23 cellular contexts compared by ENCODE assay signal in the genomic region with DNA sequence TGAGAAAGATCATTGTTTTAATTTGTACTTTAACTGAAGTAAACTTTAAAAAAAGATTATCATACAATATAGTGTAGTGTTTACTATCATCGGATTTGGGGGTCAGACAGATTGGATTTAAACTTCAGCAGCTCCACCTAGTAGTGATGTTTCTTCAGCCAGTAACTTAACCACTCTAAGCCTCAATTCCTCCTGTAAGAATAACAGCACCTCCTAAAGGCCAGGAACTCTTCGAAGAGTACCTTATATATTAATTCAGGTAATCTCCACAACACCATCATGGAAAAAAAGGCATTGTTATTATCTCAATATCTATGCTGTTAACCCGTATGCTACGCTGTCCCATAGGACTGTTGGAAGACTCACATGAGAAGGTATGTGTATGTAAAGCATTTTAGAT.
"Had no signal": no experiment of that assay in that cellular context is flagged by ENCODE, and none has a peak within 500 bp of the region (broad histone marks: within the 10 kb centered on the region; RNA-seq: fewer than 3 reads in every experiment).

No MANE protein-coding gene starts in this region.

- H3K4me1 ChIP-seq: ascending aorta, body of pancreas had no signal

- H3K4me1 Mint-ChIP-seq: activated CD4-positive, alpha-beta T cell treated with anti-CD3 and anti-CD28 coated beads for 36 hours; activated naive CD4-positive, alpha-beta T cell treated with anti-CD3 and anti-CD28 coated beads, Interleukin-2, amount 50 U/mL, for 24 hours; activated naive CD8-positive, alpha-beta T cell treated with anti-CD3 and anti-CD28 coated beads, Interleukin-2, amount 50 U/mL, for 24 hours; T-cell had no signal

- H3K9ac ChIP-seq: KMS-11 had no signal

- DNase-seq: activated CD4-positive, alpha-beta T cell treated with anti-CD3 and anti-CD28 coated beads for 36 hours; activated CD8-positive, alpha-beta memory T cell treated with anti-CD3 and anti-CD28 coated beads, Interleukin-2, amount 50 U/mL, for 48 hours; activated CD8-positive, alpha-beta T cell treated with anti-CD3 and anti-CD28 coated beads for 36 hours; activated naive CD8-positive, alpha-beta T cell treated with anti-CD3 and anti-CD28 coated beads, Interleukin-2, amount 50 U/mL, for 24 hours; activated T-cell treated with anti-CD3 and anti-CD28 coated beads, Interleukin-2, amount 50 U/mL, for 1 hour; amniotic stem cell; body of pancreas; central memory CD4-positive, alpha-beta T cell; MG63; NCI-H1105 treated with DMSO at 0.1 percent for 48 hours; NCI-H1436 treated with DMSO at 0.1 percent for 48 hours; NCI-H187; NCI-H2081; NCI-H446; NCI-H524; PC-9; SHP77 treated with DMSO at 0.1 percent for 48 hours; T-cell; T-helper 2 cell; T1000 had no signal

- H3K27me3 ChIP-seq: ascending aorta, body of pancreas, MG63 had no signal

- H3K36me3 Mint-ChIP-seq: activated naive CD4-positive, alpha-beta T cell treated with anti-CD3 and anti-CD28 coated beads, Interleukin-2, amount 50 U/mL, for 24 hours; T-cell had no signal

- H3K27ac Mint-ChIP-seq: activated CD4-positive, alpha-beta T cell treated with anti-CD3 and anti-CD28 coated beads for 36 hours; activated CD8-positive, alpha-beta T cell treated with anti-CD3 and anti-CD28 coated beads for 36 hours; activated naive CD4-positive, alpha-beta T cell treated with anti-CD3 and anti-CD28 coated beads, Interleukin-2, amount 50 U/mL, for 24 hours; activated naive CD8-positive, alpha-beta T cell treated with anti-CD3 and anti-CD28 coated beads, Interleukin-2, amount 50 U/mL, for 24 hours; T-cell had no signal

- H3K9me3 ChIP-seq: body of pancreas, MG63 had no signal

- H3K36me3 ChIP-seq: ascending aorta, MG63 had no signal

- H3K4me3 Mint-ChIP-seq: activated CD4-positive, alpha-beta T cell treated with anti-CD3 and anti-CD28 coated beads for 36 hours; activated CD8-positive, alpha-beta T cell treated with anti-CD3 and anti-CD28 coated beads for 36 hours; activated naive CD4-positive, alpha-beta T cell treated with anti-CD3 and anti-CD28 coated beads, Interleukin-2, amount 50 U/mL, for 24 hours; activated naive CD8-positive, alpha-beta T cell treated with anti-CD3 and anti-CD28 coated beads, Interleukin-2, amount 50 U/mL, for 24 hours; T-cell had no signal

- H2AFZ ChIP-seq: PC-9 had no signal

- H3K27me3 Mint-ChIP-seq: activated CD4-positive, alpha-beta T cell treated with anti-CD3 and anti-CD28 coated beads for 36 hours; activated CD8-positive, alpha-beta T cell treated with anti-CD3 and anti-CD28 coated beads for 36 hours; activated naive CD4-positive, alpha-beta T cell treated with anti-CD3 and anti-CD28 coated beads, Interleukin-2, amount 50 U/mL, for 24 hours; activated naive CD8-positive, alpha-beta T cell treated with anti-CD3 and anti-CD28 coated beads, Interleukin-2, amount 50 U/mL, for 24 hours; T-cell had no signal

- H3K27ac ChIP-seq: ascending aorta, body of pancreas, KMS-11, PC-9 had no signal

- H3K4me3 ChIP-seq: ascending aorta, body of pancreas, MG63, PC-9 had no signal

- H3K4me2 ChIP-seq: KMS-11, PC-9 had no signal

- ATAC-seq: activated CD4-positive, alpha-beta T cell treated with anti-CD3 and anti-CD28 coated beads for 36 hours; activated CD8-positive, alpha-beta T cell treated with anti-CD3 and anti-CD28 coated beads for 36 hours; activated naive CD8-positive, alpha-beta T cell treated with anti-CD3 and anti-CD28 coated beads, Interleukin-2, amount 50 U/mL, for 24 hours; body of pancreas; T-cell had no signal
